In the genomic region with DNA sequence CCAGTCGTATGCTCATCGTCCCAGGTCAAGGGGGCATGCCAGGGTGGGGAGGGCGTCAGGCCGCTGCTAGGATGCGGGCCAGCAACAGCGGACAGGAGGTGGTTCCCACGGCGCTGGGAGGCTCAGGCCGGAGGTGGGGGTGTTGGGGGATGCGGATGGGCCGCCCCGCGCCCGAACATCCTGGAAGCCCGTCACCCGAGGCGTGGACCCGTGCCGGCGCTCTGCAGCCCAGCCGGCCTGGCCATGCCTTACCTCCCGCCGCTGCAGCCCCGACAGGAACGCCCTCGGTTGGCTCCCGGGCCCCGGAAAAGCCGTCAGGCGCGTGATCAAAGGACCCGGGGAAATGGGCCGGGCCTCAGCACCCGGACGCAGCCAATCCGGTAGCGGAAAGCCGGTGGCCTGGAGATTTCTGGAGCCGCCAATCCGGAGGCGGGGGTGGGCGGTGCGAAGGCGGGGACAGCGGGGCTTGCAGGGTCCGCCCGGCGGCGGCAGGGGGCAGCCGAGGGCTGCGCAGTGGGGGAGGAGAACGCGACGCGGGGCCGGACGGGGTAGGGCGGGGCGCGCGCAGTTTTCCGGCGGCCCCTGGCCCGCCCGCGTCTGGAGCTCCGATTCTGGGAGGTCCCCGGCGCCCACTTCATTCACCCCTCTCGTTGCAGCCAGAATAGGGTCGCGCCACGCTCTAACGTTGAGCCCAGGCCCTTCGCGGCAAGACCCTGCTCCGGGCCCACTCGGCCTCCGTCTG, we compare ENCODE assay signal across 1 cellular context.
TF ChIP-seq lines count a peak whose summit lies in the region.

Gene SMIM29 (minus strand): TSS at position 280 of the 742 bp plus-strand sequence. CDS start 1,215 bp downstream, outside the sequence.

TF ChIP-seq in A549, 52 proteins besides CTCF, POLR2A, EP300 and RAD21 (continued from another document):
- TF ChIP-seq CBX8 (IDR thresholded peaks at IDR 0.05): no peak
- TF ChIP-seq CHD2 (IDR thresholded peaks at IDR 0.05; ENCODE audit: low read length, partially characterized antibody): peak; percentile 14
